ENCODE assay signal across 16 cellular contexts in the genomic region with DNA sequence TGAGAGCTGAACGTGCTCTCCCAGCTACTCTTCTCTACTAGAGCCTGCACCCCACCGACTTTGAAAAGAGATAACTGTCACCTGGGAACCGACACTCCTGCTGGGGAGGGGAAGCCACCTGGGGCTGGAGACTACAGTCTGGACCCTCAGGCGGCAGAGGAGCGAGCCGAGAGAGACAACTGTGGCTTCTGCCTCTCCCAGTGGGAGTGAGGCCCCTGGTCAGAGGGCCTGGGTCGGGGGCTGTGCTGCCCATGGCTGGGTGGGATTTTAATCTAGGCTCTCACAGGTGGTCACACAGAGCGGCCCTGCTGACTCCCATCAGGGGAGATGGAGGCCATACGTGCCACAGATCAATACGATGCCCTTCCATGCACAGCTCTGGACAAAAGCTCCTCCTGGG.
"Had no signal": no experiment of that assay in that cellular context is flagged by ENCODE, and none has a peak within 500 bp of the region (broad histone marks: within the 10 kb centered on the region; RNA-seq: fewer than 3 reads in every experiment).

No MANE protein-coding gene starts in this region.

- H3K4me1 ChIP-seq: ascending aorta, esophagus squamous epithelium, heart right ventricle, pancreas had no signal

- DNase-seq: activated CD4-positive, alpha-beta T cell treated with anti-CD3 and anti-CD28 coated beads, Interleukin-2, amount 50 U/mL, for 4 hours; activated naive CD4-positive, alpha-beta T cell treated with anti-CD3 and anti-CD28 coated beads for 36 hours; activated T-cell treated with anti-CD3 and anti-CD28 coated beads for 4 hours; effector CD8-positive, alpha-beta T cell; esophagus squamous epithelium; heart right ventricle; mesendoderm; naive thymus-derived CD4-positive, alpha-beta T cell; stimulated activated naive CD4-positive, alpha-beta T cell; T-helper 1 cell; T1000 had no signal

- H3K36me3 ChIP-seq: ascending aorta, esophagus squamous epithelium, heart right ventricle, pancreas had no signal

- H3K27ac Mint-ChIP-seq: activated naive CD4-positive, alpha-beta T cell treated with anti-CD3 and anti-CD28 coated beads for 36 hours; activated T-helper 17 cell treated with anti-CD3 and anti-CD28 coated beads, Interleukin-2, amount 50 U/mL, for 72 hours had no signal

- H3K36me3 Mint-ChIP-seq: naive thymus-derived CD4-positive, alpha-beta T cell had no signal

- H3K9me3 ChIP-seq: ascending aorta, esophagus squamous epithelium, heart right ventricle, pancreas had no signal

- H3K9me3 Mint-ChIP-seq: activated naive CD4-positive, alpha-beta T cell treated with anti-CD3 and anti-CD28 coated beads for 36 hours; activated T-helper 17 cell treated with anti-CD3 and anti-CD28 coated beads, Interleukin-2, amount 50 U/mL, for 72 hours had no signal

- H3K4me3 ChIP-seq: ascending aorta, esophagus squamous epithelium, heart right ventricle, pancreas had no signal

- H3K27me3 ChIP-seq: ascending aorta, pancreas had no signal

- ATAC-seq: activated CD4-positive, CD25-positive, alpha-beta regulatory T cell treated with anti-CD3 and anti-CD28 coated beads, Interleukin-2, amount 50 U/mL, for 24 hours; activated T-helper 17 cell treated with anti-CD3 and anti-CD28 coated beads, Interleukin-2, amount 50 U/mL, for 72 hours; naive thymus-derived CD4-positive, alpha-beta T cell; pancreas; sciatic nerve had no signal

- H3K27ac ChIP-seq: ascending aorta, esophagus squamous epithelium, heart right ventricle, pancreas had no signal

- H3K4me3 Mint-ChIP-seq: activated naive CD4-positive, alpha-beta T cell treated with anti-CD3 and anti-CD28 coated beads for 36 hours; activated T-helper 17 cell treated with anti-CD3 and anti-CD28 coated beads, Interleukin-2, amount 50 U/mL, for 72 hours; naive thymus-derived CD4-positive, alpha-beta T cell had no signal

- H3K4me1 Mint-ChIP-seq: activated T-helper 17 cell treated with anti-CD3 and anti-CD28 coated beads, Interleukin-2, amount 50 U/mL, for 72 hours had no signal
